In the genomic region with DNA sequence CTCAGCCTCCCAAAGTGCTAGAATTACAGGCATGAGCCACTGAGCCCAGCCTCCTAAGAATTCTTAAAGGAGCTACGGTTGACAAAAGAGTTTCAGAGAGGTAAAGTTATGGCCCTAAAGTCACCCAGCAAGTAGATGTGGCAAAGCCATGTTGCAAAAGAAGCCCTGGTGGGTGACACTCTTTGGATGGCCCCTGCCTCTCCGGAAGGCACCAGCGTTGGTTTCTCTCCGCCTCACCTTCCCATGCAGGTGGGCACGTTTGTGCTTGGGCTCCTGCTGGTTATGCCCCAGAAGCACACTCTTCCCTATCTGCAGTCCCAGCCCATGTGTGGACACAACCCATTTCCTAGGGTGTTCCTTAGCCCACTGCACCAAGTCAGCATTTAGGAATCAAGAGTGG, we compare ENCODE assay signal across 1 cellular context.
TF ChIP-seq lines count a peak whose summit lies in the region.

No MANE protein-coding gene starts in this region.

TF ChIP-seq in H1, 55 proteins besides CTCF, POLR2A, EP300 and RAD21:
- TF ChIP-seq YY1 (IDR thresholded peaks at IDR 0.05; ENCODE audit: low read depth, low read length) = no peak
- no peak for TF ChIP-seq TEAD4 (IDR thresholded peaks at IDR 0.05; ENCODE audit: low read depth, low read length)
- TF ChIP-seq, protein P1, sequence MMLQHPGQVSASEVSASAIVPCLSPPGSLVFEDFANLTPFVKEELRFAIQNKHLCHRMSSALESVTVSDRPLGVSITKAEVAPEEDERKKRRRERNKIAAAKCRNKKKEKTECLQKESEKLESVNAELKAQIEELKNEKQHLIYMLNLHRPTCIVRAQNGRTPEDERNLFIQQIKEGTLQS (IDR thresholded peaks at IDR 0.05; ENCODE audit: insufficient read depth, low read depth, low read length) = no peak
- TF ChIP-seq, protein P2, sequence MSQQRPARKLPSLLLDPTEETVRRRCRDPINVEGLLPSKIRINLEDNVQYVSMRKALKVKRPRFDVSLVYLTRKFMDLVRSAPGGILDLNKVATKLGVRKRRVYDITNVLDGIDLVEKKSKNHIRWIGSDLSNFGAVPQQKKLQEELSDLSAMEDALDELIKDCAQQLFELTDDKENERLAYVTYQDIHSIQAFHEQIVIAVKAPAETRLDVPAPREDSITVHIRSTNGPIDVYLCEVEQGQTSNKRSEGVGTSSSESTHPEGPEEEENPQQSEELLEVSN (IDR thresholded peaks at IDR 0.05) = no peak
- no peak for TF ChIP-seq CHD2 (IDR thresholded peaks at IDR 0.05; ENCODE audit: low read length)
- no peak for TF ChIP-seq NRF1 (IDR thresholded peaks at IDR 0.05; ENCODE audit: low read depth, low read length)
- no peak for TF ChIP-seq RFX5 (IDR thresholded peaks at IDR 0.05; ENCODE audit: borderline replicate concordance, low read depth, low read length)
- no peak for TF ChIP-seq TCF12 (IDR thresholded peaks at IDR 0.05; ENCODE audit: low read depth, low read length)
- TF ChIP-seq CTBP2 (IDR thresholded peaks at IDR 0.05; ENCODE audit: borderline replicate concordance, insufficient read depth, insufficient read length, low read length) = no peak
- TF ChIP-seq KDM1A (IDR thresholded peaks at IDR 0.05; ENCODE audit: borderline replicate concordance, low read length) = no peak
- no peak for TF ChIP-seq SUZ12 (IDR thresholded peaks at IDR 0.05; ENCODE audit: low read length)
- TF ChIP-seq TAF1 (IDR thresholded peaks at IDR 0.05; ENCODE audit: low read depth, low read length) = no peak
- no peak for TF ChIP-seq POLR2AphosphoS5 (IDR thresholded peaks at IDR 0.05; ENCODE audit: low read depth, low read length)
- TF ChIP-seq CBX8 (IDR thresholded peaks at IDR 0.05; ENCODE audit: borderline replicate concordance, low read depth, low read length) = no peak
- no peak for TF ChIP-seq RNF2 (IDR thresholded peaks at IDR 0.05; ENCODE audit: borderline replicate concordance, low read depth, low read length, missing control alignments, poor library complexity, severe bottlenecking)
- no peak for TF ChIP-seq PHF8 (conservative IDR thresholded peaks at IDR 0.05; ENCODE audit: low read depth, low read length)
- no peak for TF ChIP-seq JUND (IDR thresholded peaks at IDR 0.05; ENCODE audit: low read length)
